8 cellular contexts compared by ENCODE assay signal in the genomic region with DNA sequence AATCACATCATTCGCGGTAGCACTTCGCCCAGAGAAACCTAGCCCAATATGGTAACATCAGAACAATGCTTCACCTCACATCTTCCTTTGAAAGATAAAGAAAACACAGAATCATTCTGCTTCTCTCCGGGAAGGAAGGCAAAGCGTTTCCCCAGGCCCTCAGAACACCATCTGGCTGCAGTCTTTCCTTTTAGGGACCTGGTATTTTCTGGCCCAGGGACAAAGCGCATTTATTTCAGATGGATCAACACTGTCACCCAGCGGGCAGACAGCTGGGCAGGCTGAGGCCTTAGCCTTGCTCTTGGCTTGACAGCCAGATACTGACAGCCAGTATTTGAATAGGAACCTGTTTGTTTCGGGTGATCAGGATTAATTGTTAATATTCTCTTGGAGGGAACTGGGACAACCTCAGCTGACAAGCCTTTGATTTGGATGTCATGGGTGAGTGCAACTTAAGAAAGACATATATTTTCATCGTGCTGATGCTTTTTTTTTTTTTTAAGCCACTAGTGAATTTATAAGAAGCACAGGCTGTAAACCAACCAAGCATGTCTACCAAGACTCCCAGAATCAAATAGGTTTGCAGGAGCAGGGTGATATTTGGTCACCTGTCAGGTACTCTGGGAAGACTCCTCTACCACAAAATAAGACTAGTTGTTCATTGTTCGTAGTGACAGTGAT.
DNase-seq lines count a peak whose midpoint lies in the region; ATAC-seq and TF ChIP-seq lines count a peak whose summit lies in the region.

No MANE protein-coding gene starts in this region.

- peak; percentile 16 for TF ChIP-seq CTCF in GM12865 (IDR thresholded peaks at IDR 0.05; ENCODE audit: insufficient read depth, low read depth, low read length, missing control alignments)
- peak; percentile 93 for TF ChIP-seq CTCF in cardiac fibroblast (IDR thresholded peaks at IDR 0.05; ENCODE audit: low read depth, low read length)

- no peak for ATAC-seq in GM19395 (IDR thresholded peaks at IDR 0.05; ENCODE audit: unreplicated experiment)
- no peak for ATAC-seq in GM18870 (IDR thresholded peaks at IDR 0.05; ENCODE audit: unreplicated experiment)

- no peak overlapping the region for H3K4me3 ChIP-seq in GM12865 (ENCODE audit: low read depth, low read length)
- no peak overlapping the region for H3K4me3 ChIP-seq in cardiac fibroblast (replicated peaks in 1 of 2; ENCODE audit: low read depth in 2 of 2, low read length in 2 of 2)

- DNase-seq in GM12865 (ENCODE audit: low read depth) (peak; percentile 19), NCI-H510A (lab: John Stamatoyannopoulos, UW) (peak; percentile 62), cardiac fibroblast (ENCODE audit: low read depth in 2 of 2) (peak; percentile 89 to 93), inferior parietal cortex (ENCODE audit: extremely low spot score) (peak; percentile 81), smooth muscle cell of the brain vasculature (ENCODE audit: low read depth, low spot score) (peak; percentile 89), SKM-1 treated with dmso at 0.1 percent for 144 hours (lab: John Stamatoyannopoulos, UW; ENCODE audit: unreplicated experiment) (no peak)
